1 cellular context compared by ENCODE assay signal in the genomic region with DNA sequence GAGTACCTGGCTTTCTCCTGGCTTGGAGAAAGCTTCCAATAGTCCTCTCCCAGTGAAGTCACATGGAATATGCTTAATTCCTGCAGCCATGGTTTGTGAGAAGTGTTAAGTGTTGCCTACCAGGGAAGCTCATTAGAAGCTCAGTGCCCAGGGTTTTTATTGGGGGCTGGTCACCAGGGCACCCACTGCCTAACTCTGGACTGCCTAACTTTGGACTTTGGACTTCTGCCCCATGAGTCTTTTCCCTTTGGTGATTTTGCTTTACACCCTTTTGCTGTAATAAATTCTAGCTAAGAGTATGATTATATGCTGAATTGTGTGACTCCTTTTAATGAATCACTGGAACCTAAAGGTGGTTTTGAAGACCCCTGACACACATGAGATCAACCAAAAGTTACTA. TPM values are rescaled to one million over a fixed set of nuclear protein-coding genes. Genes with fewer than 3 reads are reported as not detected.
"Had no signal": no experiment of that assay in that cellular context is flagged by ENCODE, and none has a peak within 500 bp of the region (broad histone marks: within the 10 kb centered on the region; RNA-seq: fewer than 3 reads in every experiment).

No MANE protein-coding gene starts in this region.

RNA-seq across cellular contexts. Expression of gene PLGLB1, which starts 35.2 kb away (rescaled TPM):
- total RNA-seq: ascending aorta had no signal
